15 cellular contexts compared by ENCODE assay signal in the genomic region with DNA sequence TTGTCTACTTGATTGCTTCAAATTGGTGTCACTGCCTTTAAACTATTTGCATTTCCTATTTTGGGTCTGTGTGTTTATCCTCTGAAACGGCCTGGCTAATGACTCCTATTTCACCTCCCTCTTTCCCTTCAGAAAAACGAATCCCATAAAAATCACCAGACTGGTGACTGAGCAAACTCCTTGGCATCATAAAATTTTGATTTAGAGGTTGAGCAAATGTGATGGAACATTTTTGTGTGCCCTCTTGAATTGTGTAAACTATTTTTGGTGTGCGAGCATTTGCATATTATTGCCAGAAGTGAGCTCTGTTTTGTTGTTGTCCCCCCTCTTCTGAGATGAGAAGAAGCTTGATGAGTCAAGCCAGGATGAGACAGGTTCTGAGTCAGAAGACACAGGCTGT.
DNase-seq lines count a peak whose midpoint lies in the region; ATAC-seq and TF ChIP-seq lines count a peak whose summit lies in the region.
"Had no signal": no experiment of that assay in that cellular context is flagged by ENCODE, and none has a peak within 500 bp of the region (broad histone marks: within the 10 kb centered on the region; RNA-seq: fewer than 3 reads in every experiment).

No MANE protein-coding gene starts in this region.

- 66% methylated on average over 3 of the region's 3 CpGs for WGBS in hepatocyte (ENCODE audit: low lambda C conversion rate, missing lambda C conversion rate)

- ATAC-seq in GM21723 (IDR thresholded peaks at IDR 0.05; ENCODE audit: unreplicated experiment), result no peak
- ATAC-seq: HepG2 had no signal

- no peaks in the 10 kb centered on the region for H3K79me2 ChIP-seq in hepatocyte

- no peak overlapping the region for H3K4me2 ChIP-seq in hepatocyte

- no peak overlapping the region for H2AFZ ChIP-seq in hepatocyte

- H3K9me3 ChIP-seq in hepatocyte (ENCODE audit: low read depth), result no peaks in the 10 kb centered on the region

- H3K4me1 ChIP-seq in hepatocyte (ENCODE audit: insufficient read depth), result no peaks in the 10 kb centered on the region

- no peaks in the 10 kb centered on the region for H3K36me3 ChIP-seq in hepatocyte (replicated peaks; ENCODE audit: insufficient read depth, low read depth)

- H3K27ac ChIP-seq in hepatocyte, result no peak overlapping the region
- H3K27ac ChIP-seq: 22Rv1 had no signal

- H3K4me3 ChIP-seq in LNCaP clone FGC (ENCODE audit: low read depth, low read length) (no peak overlapping the region), hepatocyte (no peak overlapping the region)

- no peak for TF ChIP-seq CTCF in LNCaP clone FGC (IDR thresholded peaks at IDR 0.05; ENCODE audit: control insufficient read depth, extremely low read depth, insufficient read depth)
- TF ChIP-seq CTCF in hepatocyte (IDR thresholded peaks at IDR 0.05; ENCODE audit: poor library complexity), result no peak

- H4K20me1 ChIP-seq in hepatocyte (ENCODE audit: insufficient read depth, poor library complexity, severe bottlenecking), result no peaks in the 10 kb centered on the region

- H3K27me3 ChIP-seq in hepatocyte, result no peaks in the 10 kb centered on the region

- peak; percentile 55 for DNase-seq in NCI-H748 (lab: John Stamatoyannopoulos, UW; ENCODE audit: unreplicated experiment)
- DNase-seq in NCI-H748 treated with DMSO at 0.1 percent for 48 hours (lab: John Stamatoyannopoulos, UW), result no peak
- DNase-seq in LNCaP clone FGC (ENCODE audit: low read depth), result peak; percentile 10
- DNase-seq in RKO (ENCODE audit: low spot score), result peak; percentile 7
- peak; percentile 3 for DNase-seq in inferior parietal cortex (ENCODE audit: extremely low spot score)
- no peak for DNase-seq in hepatocyte (ENCODE audit: low spot score)
- DNase-seq in NCI-H2107 treated with DMSO at 0.1 percent for 48 hours (lab: John Stamatoyannopoulos, UW; ENCODE audit: unreplicated experiment), result no peak
- DNase-seq: C1 segment of cervical spinal cord; CD4-positive, alpha-beta T cell; DMS79; HCEC 1CT; HFFc6 had no signal

- no peaks in the 10 kb centered on the region for H3K9me2 ChIP-seq in hepatocyte (replicated peaks; ENCODE audit: insufficient read depth)

Comparison
In these comparisons a context has a peak if more than half of its experiments do, and no peak if none do; other contexts are left out.
1. DNase-seq: peak in NCI-H748 (single experiment), LNCaP clone FGC (single experiment), RKO (single experiment) and inferior parietal cortex (single experiment); none in NCI-H748 treated with DMSO at 0.1 percent for 48 hours (single experiment), hepatocyte (single experiment) and NCI-H2107 treated with DMSO at 0.1 percent for 48 hours (single experiment).